In genomic region chr7:43470110-43470509, GRCh38 we compare ENCODE assay signal across 1 cellular context.
TF ChIP-seq lines count a peak whose summit lies in the region.

No MANE protein-coding gene starts in this region.

TF ChIP-seq in GM12878, 131 proteins besides CTCF, POLR2A, EP300 and RAD21:
- TF ChIP-seq ZBTB33 (IDR thresholded peaks at IDR 0.05): no peak
- TF ChIP-seq GABPA (IDR thresholded peaks at IDR 0.05; ENCODE audit: low read depth): no peak
- no peak for TF ChIP-seq CHD4 (IDR thresholded peaks at IDR 0.05)
- no peak for TF ChIP-seq TBL1XR1 (IDR thresholded peaks at IDR 0.05; ENCODE audit: low read depth, low read length)
- TF ChIP-seq RELB (IDR thresholded peaks at IDR 0.05; ENCODE audit: low read depth): no peak
- no peak for TF ChIP-seq PRDM15 (CRISPR knock-in tag; IDR thresholded peaks at IDR 0.05)
- no peak for TF ChIP-seq CHD1 (IDR thresholded peaks at IDR 0.05; ENCODE audit: low read depth, low read length)
- TF ChIP-seq FOXK2 (IDR thresholded peaks at IDR 0.05): no peak
- no peak for TF ChIP-seq SRF (IDR thresholded peaks at IDR 0.05; ENCODE audit: low read depth in 2 of 2, low read length in 2 of 2)
- TF ChIP-seq PBX3 (IDR thresholded peaks at IDR 0.05; ENCODE audit: insufficient replicate concordance, low read depth, low read length): no peak
- TF ChIP-seq SKIL (IDR thresholded peaks at IDR 0.05; ENCODE audit: low read depth, poor library complexity, severe bottlenecking): no peak
- no peak for TF ChIP-seq KLF5 (IDR thresholded peaks at IDR 0.05; ENCODE audit: partially characterized antibody)
- no peak for TF ChIP-seq MYC (IDR thresholded peaks at IDR 0.05; ENCODE audit: insufficient read depth, insufficient read length, insufficient replicate concordance, low read length, severe bottlenecking)
- TF ChIP-seq BACH1 (IDR thresholded peaks at IDR 0.05; ENCODE audit: borderline replicate concordance): no peak
- no peak for TF ChIP-seq SUPT20H (IDR thresholded peaks at IDR 0.05; ENCODE audit: borderline replicate concordance, control insufficient read depth, low read depth, low read length)
- TF ChIP-seq PML (IDR thresholded peaks at IDR 0.05; ENCODE audit: low read length): no peak
- TF ChIP-seq HDAC6 (IDR thresholded peaks at IDR 0.05; ENCODE audit: unreplicated experiment): no peak
- no peak for TF ChIP-seq ZNF384 (IDR thresholded peaks at IDR 0.05; ENCODE audit: borderline replicate concordance, low read depth, low read length)
- TF ChIP-seq KDM1A (IDR thresholded peaks at IDR 0.05; ENCODE audit: borderline replicate concordance): no peak
